ENCODE assay signal across 8 cellular contexts in the genomic region with DNA sequence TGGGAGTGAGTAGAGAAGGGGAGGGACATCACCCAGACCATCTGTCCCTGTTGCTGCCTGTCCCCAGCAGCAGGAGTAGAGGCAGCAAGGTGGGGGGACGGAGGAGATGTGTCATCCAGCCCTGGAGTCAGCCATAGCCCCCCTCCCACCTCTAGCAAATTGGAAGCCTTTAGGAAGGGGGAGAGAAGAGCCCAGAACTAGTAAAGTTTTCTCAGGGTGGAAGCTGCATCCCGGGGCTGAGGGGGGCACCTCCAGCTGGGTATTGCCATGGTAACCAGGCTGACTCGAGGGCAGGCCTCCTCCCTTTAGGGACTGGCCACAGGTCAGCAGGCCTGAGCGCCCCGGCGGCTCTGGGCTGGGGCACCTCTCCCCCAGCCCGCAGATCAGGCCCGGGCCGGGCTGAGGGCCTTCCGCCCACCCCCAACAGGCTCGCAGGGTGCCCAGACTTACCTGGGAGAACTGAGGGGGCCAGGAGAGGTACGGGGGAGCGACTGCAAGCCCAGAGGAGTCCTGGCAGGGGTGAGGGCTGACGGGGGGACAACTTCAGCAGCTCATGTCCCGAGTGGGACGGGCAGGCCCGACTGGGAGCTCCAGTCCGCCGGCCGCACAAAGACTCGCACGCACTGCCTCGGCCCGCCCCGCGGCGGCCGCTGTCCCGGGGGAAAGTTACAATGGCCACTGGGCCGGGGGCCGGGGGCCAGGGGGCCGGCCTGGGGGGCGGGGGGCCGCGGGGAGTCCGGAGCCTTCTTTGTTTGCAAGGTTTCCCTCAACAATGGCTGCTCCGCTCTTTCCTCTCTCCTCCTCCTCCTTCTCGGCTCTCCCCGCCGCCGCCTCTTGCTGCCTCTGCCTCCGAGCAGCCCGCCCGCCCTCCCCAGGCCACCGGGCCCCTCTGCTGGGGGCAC. TPM values are rescaled to one million over a fixed set of nuclear protein-coding genes. Genes with fewer than 3 reads are reported as not detected.
A peak's percentile ranks its signal among the peaks of the same experiment; 100 is the strongest.
DNase-seq lines count a peak whose midpoint lies in the region; ATAC-seq and TF ChIP-seq lines count a peak whose summit lies in the region.

No MANE protein-coding gene starts in this region.

- H3K79me2 ChIP-seq in hepatocyte, result peaks cover 86% of the 10 kb centered on the region

- no peaks in the 10 kb centered on the region for H3K9me2 ChIP-seq in hepatocyte (replicated peaks; ENCODE audit: insufficient read depth)

- ATAC-seq in GM18907 (IDR thresholded peaks at IDR 0.05; ENCODE audit: unreplicated experiment), result peak; percentile 12
- ATAC-seq in activated naive CD4-positive, alpha-beta T cell treated with anti-CD3 and anti-CD28 coated beads, Interleukin-2, amount 50 U/mL, for 72 hours, result peak; percentile 1 to 3

- H3K4me3 ChIP-seq in AG04450 (ENCODE audit: low read depth, low read length) (peak overlapping the region; percentile 89), HUES64 (ENCODE audit: low read length) (peak overlapping the region; percentile 72), hepatocyte (peak overlapping the region; percentile 79), skeletal muscle cell (ENCODE audit: low read depth, low read length) (peak overlapping the region; percentile 90)

- H3K27ac Mint-ChIP-seq in activated naive CD4-positive, alpha-beta T cell treated with anti-CD3 and anti-CD28 coated beads, Interleukin-2, amount 50 U/mL, for 72 hours, result peak overlapping the region; percentile 90 to 91

- H3K9ac ChIP-seq in HUES64 (ENCODE audit: low read depth, low read length), result peak overlapping the region; percentile 76

- H3K36me3 ChIP-seq in HUES64 (ENCODE audit: insufficient read depth, low read length), result peaks cover 29% of the 10 kb centered on the region
- H3K36me3 ChIP-seq in hepatocyte (replicated peaks; ENCODE audit: insufficient read depth, low read depth), result no peaks in the 10 kb centered on the region

- peaks cover 46% of the 10 kb centered on the region for H4K20me1 ChIP-seq in hepatocyte (ENCODE audit: insufficient read depth, poor library complexity, severe bottlenecking)

- DNase-seq in AG04450 (ENCODE audit: low read depth, low spot score) (no peak), hepatocyte (ENCODE audit: low spot score) (peak; percentile 64), skeletal muscle cell (ENCODE audit: low read depth) (no peak), NOMO-1 treated with DMSO at 0.1 percent for 48 hours (lab: John Stamatoyannopoulos, UW; ENCODE audit: unreplicated experiment) (no peak), middle frontal gyrus (ENCODE audit: extremely low spot score, low spot score) (no peak)
- peak in 1 of 2 donors; percentile 67 for DNase-seq in activated naive CD4-positive, alpha-beta T cell treated with anti-CD3 and anti-CD28 coated beads, Interleukin-2, amount 50 U/mL, for 72 hours (ENCODE audit: low spot score in 2 of 2)

- TF ChIP-seq CTCF in AG04450 (IDR thresholded peaks at IDR 0.05; ENCODE audit: low read depth, low read length) (no peak), hepatocyte (IDR thresholded peaks at IDR 0.05; ENCODE audit: poor library complexity) (no peak)

- peaks cover 9 to 14% of the 10 kb centered on the region in 2 donors for H3K36me3 Mint-ChIP-seq in activated naive CD4-positive, alpha-beta T cell treated with anti-CD3 and anti-CD28 coated beads, Interleukin-2, amount 50 U/mL, for 72 hours

- no peaks in the 10 kb centered on the region for H3K9me3 Mint-ChIP-seq in activated naive CD4-positive, alpha-beta T cell treated with anti-CD3 and anti-CD28 coated beads, Interleukin-2, amount 50 U/mL, for 72 hours

- no peaks in the 10 kb centered on the region for H3K9me3 ChIP-seq in AG04450 (ENCODE audit: control insufficient read depth, insufficient read depth, low read length)
- no peaks in the 10 kb centered on the region for H3K9me3 ChIP-seq in HUES64 (ENCODE audit: insufficient read depth, low read depth, low read length)
- H3K9me3 ChIP-seq in hepatocyte (ENCODE audit: low read depth), result no peaks in the 10 kb centered on the region

- H3K4me1 ChIP-seq in HUES64 (ENCODE audit: insufficient read depth, low read length), result peaks cover 52% of the 10 kb centered on the region
- peaks cover 51% of the 10 kb centered on the region for H3K4me1 ChIP-seq in hepatocyte (ENCODE audit: insufficient read depth)

- H2AFZ ChIP-seq in hepatocyte, result peak overlapping the region; percentile 32

- CTCF ChIA-PET in AG04450 (lab: Charles Lee), result interaction anchor here (0.6 to 1.1 kb wide), 4 partner anchors 10 to 339 kb away, joined by 3 to 5 read pairs (median 4); no protein-coding TSS in a partner anchor

- no peaks in the 10 kb centered on the region for H3K27me3 ChIP-seq in AG04450 (ENCODE audit: control insufficient read depth, insufficient read depth, low read length)
- no peaks in the 10 kb centered on the region for H3K27me3 ChIP-seq in HUES64 (ENCODE audit: insufficient read depth, low read length)
- H3K27me3 ChIP-seq in hepatocyte, result no peaks in the 10 kb centered on the region

- H3K27ac ChIP-seq in AG04450 (ENCODE audit: low read depth, low read length) (peak overlapping the region; percentile 21), HUES64 (ENCODE audit: low read depth, low read length) (peak overlapping the region; percentile 91), hepatocyte (peak overlapping the region; percentile 95)

- WGBS in HUES64, result under 1% methylated on average over 41 of the region's 45 CpGs
- 1% methylated on average over 26 of the region's 45 CpGs for WGBS in hepatocyte (ENCODE audit: low lambda C conversion rate, missing lambda C conversion rate)

- peak overlapping the region; percentile 78 for H3K4me2 ChIP-seq in hepatocyte

- POLR2A ChIA-PET in AG04450 (lab: Yijun Ruan, JAX), result interaction anchor here (0.5 to 2.6 kb wide), 9 partner anchors 9 to 670 kb away, joined by 3 to 14 read pairs (median 4); partner anchors contain the start of gene OGA

RNA-seq across cellular contexts. Expression of gene LDB1, which starts 6.0 kb away (rescaled TPM):
- polyA plus RNA-seq in AG04450 (2011; rRNA removed), result 95.7 and 106 TPM in 2 replicates
- polyA minus RNA-seq in AG04450 (2011; rRNA and poly(A)+ RNA removed), result 163 and 199 TPM in 2 replicates
- polyA plus RNA-seq in HUES64 (2013, experiment 1 of 2), result 63.6 TPM
- 69.2 TPM for polyA plus RNA-seq in HUES64 (2013, experiment 2 of 2)
- 10 to 100 TPM; 68.7 to 94.9 TPM for total RNA-seq in activated naive CD4-positive, alpha-beta T cell treated with anti-CD3 and anti-CD28 coated beads, Interleukin-2, amount 50 U/mL, for 72 hours
- total RNA-seq in hepatocyte, result 46.3 and 47.2 TPM in 2 replicates
- polyA plus RNA-seq in hepatocyte, result 28.2 and 31.2 TPM in 2 replicates

RNA-seq across cellular contexts. Expression of gene PPRC1, which starts 18.6 kb away (rescaled TPM):
- polyA plus RNA-seq in AG04450 (2011; rRNA removed), result 14.1 and 18.5 TPM in 2 replicates
- 31.1 and 37.4 TPM in 2 replicates for polyA minus RNA-seq in AG04450 (2011; rRNA and poly(A)+ RNA removed)
- 50.2 TPM for polyA plus RNA-seq in HUES64 (2013, experiment 1 of 2)
- polyA plus RNA-seq in HUES64 (2013, experiment 2 of 2), result 43.7 TPM
- 10 to 100 TPM; 54.2 to 59.1 TPM for total RNA-seq in activated naive CD4-positive, alpha-beta T cell treated with anti-CD3 and anti-CD28 coated beads, Interleukin-2, amount 50 U/mL, for 72 hours
- 9.8 and 15.6 TPM in 2 replicates for total RNA-seq in hepatocyte
- polyA plus RNA-seq in hepatocyte, result 23.7 and 25.4 TPM in 2 replicates

RNA-seq across cellular contexts. Expression of gene NOLC1, which starts 38.0 kb away (rescaled TPM):
- polyA plus RNA-seq in AG04450 (2011; rRNA removed) (60.9 and 80.8 TPM in 2 replicates), hepatocyte (46.2 and 49.5 TPM in 2 replicates)
- polyA minus RNA-seq in AG04450 (2011; rRNA and poly(A)+ RNA removed), result 46.1 and 47.3 TPM in 2 replicates
- polyA plus RNA-seq in HUES64 (2013, experiment 1 of 2), result 144 TPM
- polyA plus RNA-seq in HUES64 (2013, experiment 2 of 2), result 134 TPM
- 100 to 1,000 TPM; 101 to 147 TPM for total RNA-seq in activated naive CD4-positive, alpha-beta T cell treated with anti-CD3 and anti-CD28 coated beads, Interleukin-2, amount 50 U/mL, for 72 hours
- 29.8 and 50.4 TPM in 2 replicates for total RNA-seq in hepatocyte

RNA-seq across cellular contexts. Expression of gene HPS6, which starts 49.1 kb away (rescaled TPM):
- polyA plus RNA-seq in AG04450 (2011; rRNA removed) (6.4 and 9.0 TPM in 2 replicates), hepatocyte (18.0 and 25.2 TPM in 2 replicates)
- 12.9 and 19.3 TPM in 2 replicates for polyA minus RNA-seq in AG04450 (2011; rRNA and poly(A)+ RNA removed)
- polyA plus RNA-seq in HUES64 (2013, experiment 1 of 2), result 7.5 TPM
- polyA plus RNA-seq in HUES64 (2013, experiment 2 of 2), result 9.8 TPM
- 10 to 100 TPM in 1 of 2 donors, 1 to 10 TPM in 1; 6.2 to 20.2 TPM for total RNA-seq in activated naive CD4-positive, alpha-beta T cell treated with anti-CD3 and anti-CD28 coated beads, Interleukin-2, amount 50 U/mL, for 72 hours
- total RNA-seq in hepatocyte, result 22.4 and 24.6 TPM in 2 replicates

RNA-seq across cellular contexts. Expression of gene ARMH3, which starts 58.2 kb away (rescaled TPM):
- polyA plus RNA-seq in AG04450 (2011; rRNA removed) (19.5 and 19.8 TPM in 2 replicates), hepatocyte (12.6 and 15.1 TPM in 2 replicates)
- 17.0 and 17.1 TPM in 2 replicates for polyA minus RNA-seq in AG04450 (2011; rRNA and poly(A)+ RNA removed)
- polyA plus RNA-seq in HUES64 (2013, experiment 1 of 2), result 12.2 TPM
- 11.8 TPM for polyA plus RNA-seq in HUES64 (2013, experiment 2 of 2)
- 10 to 100 TPM; 20.3 to 24.8 TPM for total RNA-seq in activated naive CD4-positive, alpha-beta T cell treated with anti-CD3 and anti-CD28 coated beads, Interleukin-2, amount 50 U/mL, for 72 hours
- total RNA-seq in hepatocyte, result 10.6 and 11.7 TPM in 2 replicates

Comparison
In these comparisons a context has a peak if more than half of its experiments do, and no peak if none do; other contexts are left out.
1. H3K27ac ChIP-seq: peak in every context shown above with its lines; median percentile 95 in hepatocyte; 91 in HUES64; 21 in AG04450.